ENCODE assay signal across 1 cellular context in genomic region chr13:93848247-93848646, GRCh38.
TF ChIP-seq lines count a peak whose summit lies in the region.

No MANE protein-coding gene starts in this region.

TF ChIP-seq in WTC11, 78 proteins besides CTCF, POLR2A, EP300 and RAD21 (continued from another document):
- TF ChIP-seq CREB1 (CRISPR knock-in tag; IDR thresholded peaks at IDR 0.05) (no peak), ZNF232 (CRISPR knock-in tag; IDR thresholded peaks at IDR 0.05) (no peak)
